ENCODE assay signal across 8 cellular contexts in genomic region chr1:2555634-2556276, GRCh38.
DNase-seq lines count a peak whose midpoint lies in the region; ATAC-seq lines count a peak whose summit lies in the region.

No MANE protein-coding gene starts in this region.

- DNase-seq in COR-L47 (lab: John Stamatoyannopoulos, UW): peak; percentile 45
- peak; percentile 39 for DNase-seq in NCI-H2171 (lab: John Stamatoyannopoulos, UW)
- DNase-seq in activated T-cell treated with anti-CD3 and anti-CD28 coated beads for 24 hours (ENCODE audit: low read depth): peak; percentile 68
- peak; percentile 28 for DNase-seq in fibroblast of gingiva (ENCODE audit: low read depth)
- peak; percentile 50 for DNase-seq in pons (ENCODE audit: low spot score)
- no peak for DNase-seq in inferior parietal cortex (ENCODE audit: extremely low spot score)
- DNase-seq in NCI-H82 (lab: John Stamatoyannopoulos, UW): no peak

- peak; percentile 31 for ATAC-seq in GM21528 (IDR thresholded peaks at IDR 0.05; ENCODE audit: low FRiP score, unreplicated experiment)

Comparison
In these comparisons a context has a peak if more than half of its experiments do, and no peak if none do; other contexts are left out.
1. DNase-seq: peak in COR-L47 (single experiment), NCI-H2171 (single experiment), activated T-cell treated with anti-CD3 and anti-CD28 coated beads for 24 hours (single experiment), fibroblast of gingiva (single experiment) and pons (single experiment); none in inferior parietal cortex (single experiment) and NCI-H82 (single experiment).